In the genomic region with DNA sequence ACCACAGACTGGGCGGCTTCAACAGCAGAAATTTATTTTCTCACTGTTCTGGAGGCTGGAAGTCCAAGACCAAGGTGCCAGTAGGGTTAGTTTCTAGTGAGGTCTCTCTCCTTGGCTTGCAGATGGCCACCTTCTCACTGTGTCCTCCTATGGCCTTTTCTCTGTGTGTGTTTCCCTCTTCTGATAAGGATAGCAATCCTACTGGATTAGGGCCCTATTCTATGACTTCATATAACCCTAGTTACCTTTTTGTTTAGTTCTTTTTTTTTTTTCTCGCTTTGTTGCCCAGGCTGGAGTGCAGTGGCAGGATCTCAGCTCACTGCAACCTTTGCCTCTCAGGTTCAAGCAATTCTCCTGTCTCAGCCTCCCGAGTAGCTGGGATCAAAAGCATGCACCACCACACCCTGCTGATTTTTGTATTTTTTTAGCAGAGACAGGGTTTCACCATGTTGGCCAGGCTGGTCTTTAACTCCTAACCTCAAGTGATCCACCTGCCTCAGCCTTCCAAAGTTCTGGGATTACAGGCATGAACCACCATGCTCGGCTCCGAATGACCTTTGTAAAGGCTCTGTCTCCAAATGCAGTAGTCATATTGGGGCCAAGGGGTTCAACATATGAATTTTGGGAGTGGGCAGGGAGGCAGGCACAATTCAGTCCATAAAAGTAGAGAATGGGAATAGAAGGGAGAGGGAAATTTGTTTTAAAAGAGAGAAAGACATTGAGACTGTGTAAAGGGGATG, we compare ENCODE assay signal across 20 cellular contexts. TPM values are rescaled to one million over a fixed set of nuclear protein-coding genes. Genes with fewer than 3 reads are reported as not detected.
A peak's percentile ranks its signal among the peaks of the same experiment; 100 is the strongest.
DNase-seq lines count a peak whose midpoint lies in the region; ATAC-seq and TF ChIP-seq lines count a peak whose summit lies in the region.
"Had no signal": no experiment of that assay in that cellular context is flagged by ENCODE, and none has a peak within 500 bp of the region (broad histone marks: within the 10 kb centered on the region; RNA-seq: fewer than 3 reads in every experiment).

No MANE protein-coding gene starts in this region.

- peak; percentile 26 for DNase-seq in right atrium auricular region (ENCODE audit: low spot score)
- no peak for DNase-seq in heart right ventricle
- DNase-seq in coronary artery (ENCODE audit: low spot score): peak; percentile 53
- peak; percentile 3 for DNase-seq in mesenteric fat pad (ENCODE audit: low spot score)
- DNase-seq in vagina (ENCODE audit: extremely low spot score in 2 of 2): peak; percentile 25 to 49
- no peak for DNase-seq in mesothelial cell of epicardium (ENCODE audit: low spot score in 2 of 2, unreplicated experiment in 2 of 2)
- DNase-seq in NCI-H82 treated with DMSO at 0.1 percent for 48 hours (lab: John Stamatoyannopoulos, UW; ENCODE audit: unreplicated experiment): no peak
- DNase-seq: 8988T; ACHN; C1 segment of cervical spinal cord; Calu3; CD4-positive, alpha-beta memory T cell; COR-L47; DMS53; DMS79 treated with DMSO at 0.1 percent for 48 hours; GF-D8; GOT3 had no signal

- intact Hi-C loops in heart right ventricle (cut with DNase I) (loop anchor here in 1 of 10 donors (10.0 kb wide), 1 partner anchor 494 kb away; no protein-coding TSS in a partner anchor), vagina (cut with DNase I) (loop anchor here (10.0 kb wide), 1 partner anchor 494 kb away; no protein-coding TSS in a partner anchor)

- peaks cover 5% of the 10 kb centered on the region for H3K36me3 ChIP-seq in right atrium auricular region
- no peaks in the 10 kb centered on the region for H3K36me3 ChIP-seq in heart right ventricle
- H3K36me3 ChIP-seq in vagina: no peaks in the 10 kb centered on the region
- H3K36me3 ChIP-seq: HAP-1 had no signal

- peaks cover 61% of the 10 kb centered on the region for H3K27me3 Mint-ChIP-seq in mesothelial cell of epicardium (ENCODE audit: low read depth)

- ATAC-seq in heart right ventricle: no peak
- ATAC-seq: A549 had no signal

- H3K27ac Mint-ChIP-seq in mesothelial cell of epicardium: no peak overlapping the region
- H3K27ac Mint-ChIP-seq: CD4-positive, alpha-beta memory T cell had no signal

- peaks cover 0 to 4% of the 10 kb centered on the region in 2 donors for H3K4me1 ChIP-seq in right atrium auricular region
- peaks cover 0 to 3% (median 0%) of the 10 kb centered on the region in 9 donors for H3K4me1 ChIP-seq in heart right ventricle
- no peaks in the 10 kb centered on the region for H3K4me1 ChIP-seq in vagina
- H3K4me1 ChIP-seq: A549, HAP-1 had no signal

- H3K27ac ChIP-seq in right atrium auricular region (no peak overlapping the region), heart right ventricle (no peak overlapping the region), coronary artery (no peak overlapping the region), vagina (no peak overlapping the region)
- H3K27ac ChIP-seq: A549 had no signal

- 92% methylated on average over 5 of the region's 5 CpGs for WGBS in heart right ventricle, 2 donors

- TF ChIP-seq POLR2A in vagina (IDR thresholded peaks at IDR 0.05): no peak

- H3K9me3 ChIP-seq in right atrium auricular region (peaks cover 0 to 3% of the 10 kb centered on the region in 2 donors), heart right ventricle (no peaks in the 10 kb centered on the region), vagina (no peaks in the 10 kb centered on the region)
- H3K9me3 ChIP-seq: A549, HAP-1 had no signal

- H3K4me3 Mint-ChIP-seq in mesothelial cell of epicardium: no peak overlapping the region
- H3K4me3 Mint-ChIP-seq: CD4-positive, alpha-beta memory T cell had no signal

- no peaks in the 10 kb centered on the region for H3K4me1 Mint-ChIP-seq in mesothelial cell of epicardium
- H3K4me1 Mint-ChIP-seq: CD4-positive, alpha-beta memory T cell had no signal

- no peak for TF ChIP-seq CTCF in right atrium auricular region (IDR thresholded peaks at IDR 0.05)
- no peak for TF ChIP-seq CTCF in heart right ventricle (IDR thresholded peaks at IDR 0.05)
- no peak for TF ChIP-seq CTCF in coronary artery (IDR thresholded peaks at IDR 0.05)
- TF ChIP-seq CTCF in vagina (IDR thresholded peaks at IDR 0.05): no peak
- TF ChIP-seq CTCF in mesothelial cell of epicardium (IDR thresholded peaks at IDR 0.05; ENCODE audit: unreplicated experiment): no peak

- H3K36me3 Mint-ChIP-seq in mesothelial cell of epicardium: no peaks in the 10 kb centered on the region
- H3K36me3 Mint-ChIP-seq: CD4-positive, alpha-beta memory T cell had no signal

- no peak overlapping the region for H3K4me3 ChIP-seq in right atrium auricular region
- no peak overlapping the region for H3K4me3 ChIP-seq in heart right ventricle
- H3K4me3 ChIP-seq in coronary artery: no peak overlapping the region
- H3K4me3 ChIP-seq in vagina: no peak overlapping the region
- H3K4me3 ChIP-seq: A549, HAP-1 had no signal

- H3K9me3 Mint-ChIP-seq in mesothelial cell of epicardium: no peaks in the 10 kb centered on the region
- H3K9me3 Mint-ChIP-seq: CD4-positive, alpha-beta memory T cell had no signal

- H3K27me3 ChIP-seq in right atrium auricular region: no peaks in the 10 kb centered on the region
- H3K27me3 ChIP-seq in heart right ventricle: peaks cover 0 to 9% (median 0%) of the 10 kb centered on the region in 7 donors
- no peaks in the 10 kb centered on the region for H3K27me3 ChIP-seq in vagina

RNA-seq across cellular contexts. Expression of gene NNMT, which starts 25.5 kb away (rescaled TPM):
- total RNA-seq in right atrium auricular region (100 to 1,000 TPM in 1 of 2 donors, 10 to 100 TPM in 1; 83.7 to 240 TPM), heart right ventricle (100 to 1,000 TPM in 1 of 10 donors, 10 to 100 TPM in 8, 1 to 10 TPM in 1; 6.9 to 111 (median 19.8) TPM), mesenteric fat pad (1,405 TPM), vagina (898 TPM), mesothelial cell of epicardium (0.54 to 2.4 TPM (median 2.3 TPM) in 3 replicates)
- 100 to 1,000 TPM in 1 of 2 donors, 10 to 100 TPM in 1; 83.2 to 114 TPM for polyA plus RNA-seq in heart right ventricle
- total RNA-seq: CD4-positive, alpha-beta memory T cell; G401 had no signal
- polyA plus RNA-seq: CD4-positive, alpha-beta memory T cell had no signal

Comparison
In these comparisons a context has a peak if more than half of its experiments do, and no peak if none do; other contexts are left out.
1. DNase-seq: peak in right atrium auricular region (single experiment), coronary artery (single experiment), mesenteric fat pad (single experiment) and vagina (2 of 2); none in heart right ventricle (0 of 2), mesothelial cell of epicardium (0 of 2) and NCI-H82 treated with DMSO at 0.1 percent for 48 hours (single experiment).